In the genomic region with DNA sequence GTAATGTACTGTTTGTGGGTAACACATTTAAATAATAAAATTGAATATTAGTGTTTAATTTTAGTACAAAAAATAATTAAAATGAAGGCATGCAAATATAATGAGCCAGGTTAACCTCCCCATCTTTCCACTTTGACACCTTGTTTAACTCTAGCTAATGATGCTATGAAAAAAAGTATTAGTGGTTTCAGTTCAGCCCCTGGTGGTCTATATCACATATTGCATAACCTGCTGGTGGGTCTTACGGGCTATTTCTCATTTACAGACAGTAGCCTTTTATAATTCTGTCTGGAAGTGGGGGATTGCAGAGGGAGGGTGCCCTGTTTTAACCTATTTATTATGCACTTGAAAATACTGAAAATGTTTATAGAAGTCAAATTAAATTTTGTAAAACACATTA, we compare ENCODE assay signal across 14 cellular contexts.
DNase-seq lines count a peak whose midpoint lies in the region; ATAC-seq and TF ChIP-seq lines count a peak whose summit lies in the region.
"Had no signal": no experiment of that assay in that cellular context is flagged by ENCODE, and none has a peak within 500 bp of the region (broad histone marks: within the 10 kb centered on the region; RNA-seq: fewer than 3 reads in every experiment).

No MANE protein-coding gene starts in this region.

- H3K79me2 ChIP-seq in OCI-LY3 (ENCODE audit: low read length) = no peaks in the 10 kb centered on the region

- no peaks in the 10 kb centered on the region for H3K27me3 Mint-ChIP-seq in glutamatergic neuron (ENCODE audit: unreplicated experiment)

- H3K4me3 Mint-ChIP-seq in glutamatergic neuron (ENCODE audit: unreplicated experiment) = no peak overlapping the region
- H3K4me3 Mint-ChIP-seq: memory B cell, T-helper 17 cell had no signal

- H3K4me1 ChIP-seq in BE2C (no peaks in the 10 kb centered on the region), OCI-LY3 (ENCODE audit: low read length) (peaks cover 22% of the 10 kb centered on the region)
- H3K4me1 ChIP-seq: BLaER1 treated with 17β-estradiol and CSF1 and Interleukin-3, amounts not matched to agents 10 nM and 100 nM; right lobe of liver had no signal

- DNase-seq in BE2C = no peak
- no peak for DNase-seq in glutamatergic neuron
- no peak for DNase-seq in stimulated activated CD4-positive, alpha-beta T cell treated with anti-CD3 and anti-CD28 coated beads, Interleukin-1b, Interleukin-23, amount 100 ng/mL, for 48 hours
- DNase-seq in NCI-H1930 (lab: John Stamatoyannopoulos, UW) = no peak
- DNase-seq in omental fat pad (ENCODE audit: low spot score) = no peak
- no peak for DNase-seq in nucleus accumbens (lab: John Stamatoyannopoulos, UW)
- DNase-seq: activated CD4-positive, CD25-positive, alpha-beta regulatory T cell; activated effector memory CD4-positive, alpha-beta T cell treated with Interleukin-2 at 50 U/mL for 16 hours; right lobe of liver; T-helper 17 cell had no signal

- TF ChIP-seq CTCF in BE2C (IDR thresholded peaks at IDR 0.05; ENCODE audit: low read depth, low read length) (peak; percentile 47), GM12874 (IDR thresholded peaks at IDR 0.05; ENCODE audit: insufficient read depth, low read depth, low read length) (peak; percentile 11; the same call in 1 of the 2 replicates), OCI-LY3 (IDR thresholded peaks at IDR 0.05; ENCODE audit: low read depth, low read length) (peak; percentile 38), glutamatergic neuron (IDR thresholded peaks at IDR 0.05; ENCODE audit: partially characterized antibody, unreplicated experiment) (peak; percentile 73), omental fat pad (IDR thresholded peaks at IDR 0.05) (no peak)

- no peak for ATAC-seq in omental fat pad (ENCODE audit: low FRiP score)
- ATAC-seq: right lobe of liver, T-helper 17 cell had no signal

- H3K4me1 Mint-ChIP-seq in glutamatergic neuron (ENCODE audit: low read depth, unreplicated experiment) = peaks cover 45% of the 10 kb centered on the region

- no peaks in the 10 kb centered on the region for H3K36me3 Mint-ChIP-seq in glutamatergic neuron (ENCODE audit: unreplicated experiment)
- H3K36me3 Mint-ChIP-seq: memory B cell had no signal

- H3K27ac ChIP-seq in OCI-LY3 (ENCODE audit: low read length) = peak overlapping the region; percentile 40; the same call in 1 of the 2 replicates
- H3K27ac ChIP-seq: BLaER1 treated with 17β-estradiol and CSF1 and Interleukin-3, amounts not matched to agents 10 nM and 100 nM; right lobe of liver had no signal

- no peaks in the 10 kb centered on the region for H3K36me3 ChIP-seq in BE2C
- H3K36me3 ChIP-seq in OCI-LY3 (replicated peaks; ENCODE audit: low read depth, low read length) = no peaks in the 10 kb centered on the region
- H3K36me3 ChIP-seq: BLaER1 treated with 17β-estradiol and CSF1 and Interleukin-3, amounts not matched to agents 10 nM and 100 nM; right lobe of liver had no signal

- no peak overlapping the region for H2AFZ ChIP-seq in OCI-LY3 (ENCODE audit: low read depth, low read length)

- H4K20me1 ChIP-seq in OCI-LY3 (ENCODE audit: insufficient read depth, low read length) = no peaks in the 10 kb centered on the region
- H4K20me1 ChIP-seq: BLaER1 treated with 17β-estradiol and CSF1 and Interleukin-3, amounts not matched to agents 10 nM and 100 nM had no signal

- no peaks in the 10 kb centered on the region for H3K9me3 Mint-ChIP-seq in glutamatergic neuron (ENCODE audit: unreplicated experiment)
- H3K9me3 Mint-ChIP-seq: memory B cell had no signal

- no peaks in the 10 kb centered on the region for H3K9me3 ChIP-seq in BE2C
- H3K9me3 ChIP-seq in OCI-LY3 (ENCODE audit: insufficient read depth, low read length) = no peaks in the 10 kb centered on the region
- H3K9me3 ChIP-seq: BLaER1 treated with 17β-estradiol and CSF1 and Interleukin-3, amounts not matched to agents 10 nM and 100 nM; right lobe of liver had no signal

- H3K9ac ChIP-seq in OCI-LY3 (ENCODE audit: low read length) = peak overlapping the region; percentile 55
- H3K9ac ChIP-seq: BLaER1 treated with 17β-estradiol and CSF1 and Interleukin-3, amounts not matched to agents 10 nM and 100 nM had no signal

- H3K4me2 ChIP-seq in OCI-LY3 (ENCODE audit: low read length) = peak overlapping the region; percentile 75
- H3K4me2 ChIP-seq: BLaER1 treated with 17β-estradiol and CSF1 and Interleukin-3, amounts not matched to agents 10 nM and 100 nM had no signal

- no peak overlapping the region for H3K4me3 ChIP-seq in BE2C (ENCODE audit: low read depth, low read length)
- peak overlapping the region; percentile 78 for H3K4me3 ChIP-seq in OCI-LY3 (ENCODE audit: low read length)
- H3K4me3 ChIP-seq: BLaER1 treated with 17β-estradiol and CSF1 and Interleukin-3, amounts not matched to agents 10 nM and 100 nM; right lobe of liver had no signal

- H3K27me3 ChIP-seq in BE2C (no peaks in the 10 kb centered on the region), OCI-LY3 (ENCODE audit: low read depth, low read length) (peaks cover 8% of the 10 kb centered on the region)
- H3K27me3 ChIP-seq: BLaER1 treated with 17β-estradiol and CSF1 and Interleukin-3, amounts not matched to agents 10 nM and 100 nM had no signal

- H3K27ac Mint-ChIP-seq in glutamatergic neuron (ENCODE audit: unreplicated experiment) = no peak overlapping the region
- H3K27ac Mint-ChIP-seq: memory B cell, T-helper 17 cell had no signal

Comparison
In these comparisons a context has a peak if more than half of its experiments do, and no peak if none do; other contexts are left out.
1. CTCF ChIP-seq: peak in BE2C (single experiment), GM12874 (single experiment), OCI-LY3 (single experiment) and glutamatergic neuron (single experiment); none in omental fat pad (0 of 3).